Comparison of ENCODE assay signal across 8 cellular contexts in the genomic region with DNA sequence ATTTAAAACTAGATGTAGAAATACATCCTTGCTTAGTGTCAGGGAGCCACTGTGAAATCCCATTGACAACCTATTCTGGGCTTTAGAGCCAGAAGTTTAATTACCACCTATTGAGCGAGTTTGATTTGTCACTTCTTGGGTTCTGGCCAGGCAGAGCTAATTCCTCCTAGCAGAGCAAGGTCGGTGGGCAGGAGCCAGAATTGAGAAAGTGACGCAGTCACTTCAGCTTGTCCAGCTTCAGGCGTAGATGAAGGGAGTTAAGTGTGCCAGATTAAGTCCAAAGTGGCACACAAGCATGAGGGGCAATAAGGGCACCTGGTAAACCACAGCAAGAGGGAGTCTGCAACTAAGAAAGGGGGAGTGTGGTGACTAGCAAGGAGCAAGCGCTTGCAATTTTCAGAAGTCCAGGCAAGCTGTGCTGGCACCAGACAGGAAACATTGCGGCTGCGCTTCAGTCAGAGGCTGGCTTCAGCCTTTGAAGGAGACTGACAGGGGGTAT.
DNase-seq lines count a peak whose midpoint lies in the region; ATAC-seq and TF ChIP-seq lines count a peak whose summit lies in the region.

No MANE protein-coding gene starts in this region.

- no peak overlapping the region for H4K91ac ChIP-seq in trophoblast cell (ENCODE audit: low read depth, low read length)

- H3K27me3 ChIP-seq in trophoblast cell (ENCODE audit: insufficient read depth, low read length) (no peaks in the 10 kb centered on the region), esophagus squamous epithelium (no peaks in the 10 kb centered on the region)

- no peak overlapping the region for H2AFZ ChIP-seq in trophoblast cell (ENCODE audit: insufficient read depth, low read length, poor library complexity)

- no peak overlapping the region for H3K4me2 ChIP-seq in trophoblast cell (ENCODE audit: low read length)

- H3K18ac ChIP-seq in trophoblast cell (ENCODE audit: low read length): peak overlapping the region; percentile 77

- no peak overlapping the region for H2BK5ac ChIP-seq in trophoblast cell (ENCODE audit: low read depth, low read length, poor library complexity)

- DNase-seq in NCI-H2196 treated with DMSO at 0.1 percent for 48 hours (lab: John Stamatoyannopoulos, UW; ENCODE audit: unreplicated experiment) (peak; percentile 59), trophoblast cell (no peak), esophagus squamous epithelium (lab: John Stamatoyannopoulos, UW) (no peak)

- H3K36me3 ChIP-seq in trophoblast cell (ENCODE audit: control insufficient read depth in 1 of 2, insufficient read depth in 2 of 2, low read length in 2 of 2) (peaks cover 0 to 3% of the 10 kb centered on the region in 2 experiments), esophagus squamous epithelium (no peaks in the 10 kb centered on the region)

- no peak overlapping the region for H2AK5ac ChIP-seq in trophoblast cell (ENCODE audit: low read length)

- H4K8ac ChIP-seq in trophoblast cell (ENCODE audit: low read depth, low read length): peak overlapping the region; percentile 23

- no peaks in the 10 kb centered on the region for H3K79me1 ChIP-seq in trophoblast cell (ENCODE audit: low read length)

- no peak overlapping the region for H2BK120ac ChIP-seq in trophoblast cell (ENCODE audit: insufficient read depth, low read length, poor library complexity)

- peak overlapping the region; percentile 56 for H3K14ac ChIP-seq in trophoblast cell (ENCODE audit: low read length)

- H4K12ac ChIP-seq in trophoblast cell (ENCODE audit: low read depth, low read length): no peak overlapping the region

- H3K4me3 ChIP-seq in trophoblast cell (ENCODE audit: low read depth, low read length) (no peak overlapping the region), esophagus squamous epithelium (peak overlapping the region in 1 of 4 donors; percentile 8)

- H3K9me3 ChIP-seq in trophoblast cell (ENCODE audit: insufficient read depth, low read depth, low read length) (no peaks in the 10 kb centered on the region), esophagus squamous epithelium (no peaks in the 10 kb centered on the region)

- no peak for TF ChIP-seq CTCF in esophagus squamous epithelium (IDR thresholded peaks at IDR 0.05)

- no peaks in the 10 kb centered on the region for H3K79me2 ChIP-seq in trophoblast cell (ENCODE audit: control insufficient read depth, insufficient read depth, low read length, poor library complexity)

- ATAC-seq in GM18502 (IDR thresholded peaks at IDR 0.05; ENCODE audit: poor library complexity, unreplicated experiment) (peak; percentile 74), esophagus mucosa (peak; percentile 67), HG03469 (IDR thresholded peaks at IDR 0.05; ENCODE audit: unreplicated experiment) (no peak), HG02642 (IDR thresholded peaks at IDR 0.05; ENCODE audit: poor library complexity, unreplicated experiment) (no peak), GM19328 (IDR thresholded peaks at IDR 0.05; ENCODE audit: unreplicated experiment) (no peak)

- no peak overlapping the region for H3K4ac ChIP-seq in trophoblast cell (ENCODE audit: low read depth, low read length)

- peaks cover 0 to 1% of the 10 kb centered on the region in 2 experiments for H3K4me1 ChIP-seq in trophoblast cell (ENCODE audit: control insufficient read depth in 1 of 2, insufficient read depth in 2 of 2, low read length in 2 of 2)
- H3K4me1 ChIP-seq in esophagus squamous epithelium: peaks cover 0 to 33% (median 13%) of the 10 kb centered on the region in 3 donors

- no peak overlapping the region for H3K27ac ChIP-seq in trophoblast cell (ENCODE audit: low read depth, low read length)
- H3K27ac ChIP-seq in esophagus squamous epithelium: peak overlapping the region in 2 of 4 donors; percentile 38 to 60

- H3K23ac ChIP-seq in trophoblast cell (ENCODE audit: low read length): no peak overlapping the region

- intact Hi-C loops in esophagus squamous epithelium (cut with DNase I): no loop called here

- no peak for TF ChIP-seq POLR2A in esophagus squamous epithelium (IDR thresholded peaks at IDR 0.05)

- WGBS in trophoblast cell (ENCODE audit: extremely low coverage, insufficient coverage, insufficient read length): no CpG with 5 or more reads among the region's 7 CpGs
- 18 to 24% methylated on average over 7 of the region's 7 CpGs for WGBS in esophagus squamous epithelium, 2 donors

- H2BK12ac ChIP-seq in trophoblast cell (ENCODE audit: low read length): peak overlapping the region; percentile 94

- H3K9ac ChIP-seq in trophoblast cell (ENCODE audit: low read length): no peak overlapping the region

Comparison
In these comparisons a context has a peak if more than half of its experiments do, and no peak if none do; other contexts are left out.
1. ATAC-seq: peak in GM18502 (single experiment) and esophagus mucosa (single experiment); none in HG03469 (single experiment), HG02642 (single experiment) and GM19328 (single experiment).